ENCODE assay signal across 1 cellular context in the genomic region with DNA sequence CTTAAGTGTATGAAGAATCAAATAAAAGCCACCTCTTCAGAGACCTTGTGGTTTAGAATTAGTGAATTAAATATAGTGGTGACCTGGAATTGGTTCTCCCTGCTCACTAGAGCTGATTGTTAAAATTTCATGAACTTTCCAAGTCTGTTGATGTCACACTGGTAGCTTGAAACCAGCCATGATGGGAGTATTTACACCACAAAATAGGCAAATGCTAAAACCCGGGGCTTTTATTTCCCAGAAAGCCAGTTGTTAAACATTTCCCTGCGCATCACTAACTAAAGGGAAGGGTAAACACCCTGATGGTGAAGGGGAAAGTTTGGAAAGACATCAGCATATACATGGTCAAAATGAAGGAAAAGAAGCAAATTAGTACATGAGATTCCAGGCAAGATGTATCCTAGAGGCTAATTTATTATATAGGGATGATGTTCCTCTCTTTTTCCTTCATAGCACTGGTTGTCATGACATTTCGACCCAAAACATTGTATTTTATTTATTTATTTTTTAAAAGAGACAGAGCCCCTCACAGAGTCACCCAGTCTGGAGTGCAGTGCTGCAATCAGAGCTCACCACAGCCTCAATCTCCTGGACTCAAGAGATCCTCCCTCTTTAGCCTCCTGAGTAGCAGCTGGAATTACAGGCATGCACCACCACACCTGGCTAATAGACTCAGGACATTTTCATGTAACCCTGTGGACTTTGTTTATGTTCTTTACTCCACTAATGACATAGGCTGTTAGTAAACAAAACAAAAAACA.
TF ChIP-seq lines count a peak whose summit lies in the region.

No MANE protein-coding gene starts in this region.

TF ChIP-seq in IMR-90, 13 proteins besides CTCF, POLR2A, EP300 and RAD21:
- TF ChIP-seq MXI1 (IDR thresholded peaks at IDR 0.05; ENCODE audit: borderline replicate concordance, low read depth, low read length) (no peak), NFE2L2 (IDR thresholded peaks at IDR 0.05; ENCODE audit: low read depth, low read length) (no peak), MAFK (IDR thresholded peaks at IDR 0.05; ENCODE audit: low read depth, low read length) (no peak), CEBPB (IDR thresholded peaks at IDR 0.05; ENCODE audit: low read depth, low read length) (no peak), FOS (IDR thresholded peaks at IDR 0.05; ENCODE audit: low read depth, low read length) (no peak), RCOR1 (IDR thresholded peaks at IDR 0.05; ENCODE audit: insufficient replicate concordance, low read length) (no peak), MAZ (IDR thresholded peaks at IDR 0.05; ENCODE audit: borderline replicate concordance, low read depth, low read length) (no peak)
- TF ChIP-seq, protein P1, sequence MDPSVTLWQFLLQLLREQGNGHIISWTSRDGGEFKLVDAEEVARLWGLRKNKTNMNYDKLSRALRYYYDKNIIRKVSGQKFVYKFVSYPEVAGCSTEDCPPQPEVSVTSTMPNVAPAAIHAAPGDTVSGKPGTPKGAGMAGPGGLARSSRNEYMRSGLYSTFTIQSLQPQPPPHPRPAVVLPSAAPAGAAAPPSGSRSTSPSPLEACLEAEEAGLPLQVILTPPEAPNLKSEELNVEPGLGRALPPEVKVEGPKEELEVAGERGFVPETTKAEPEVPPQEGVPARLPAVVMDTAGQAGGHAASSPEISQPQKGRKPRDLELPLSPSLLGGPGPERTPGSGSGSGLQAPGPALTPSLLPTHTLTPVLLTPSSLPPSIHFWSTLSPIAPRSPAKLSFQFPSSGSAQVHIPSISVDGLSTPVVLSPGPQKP (IDR thresholded peaks at IDR 0.05; ENCODE audit: borderline replicate concordance, low read depth, low read length) = no peak
